In genomic region chr2:61187069-61187468, GRCh38 we compare ENCODE assay signal across 1 cellular context.
TF ChIP-seq lines count a peak whose summit lies in the region.

No MANE protein-coding gene starts in this region.

TF ChIP-seq in HepG2, 621 proteins besides CTCF, POLR2A, EP300 and RAD21:
- no peak for TF ChIP-seq HOXA5 (CRISPR knock-in tag; IDR thresholded peaks at IDR 0.05)
- peak; percentile 42; the same call in 1 of the 2 replicates for TF ChIP-seq POLR2G (IDR thresholded peaks at IDR 0.05; ENCODE audit: low read depth, low read length)
- peak; percentile 94 for TF ChIP-seq RBM22 (optimal IDR thresholded peaks at IDR 0.05; ENCODE audit: low read length)
